Comparison of ENCODE assay signal across 10 cellular contexts in the genomic region with DNA sequence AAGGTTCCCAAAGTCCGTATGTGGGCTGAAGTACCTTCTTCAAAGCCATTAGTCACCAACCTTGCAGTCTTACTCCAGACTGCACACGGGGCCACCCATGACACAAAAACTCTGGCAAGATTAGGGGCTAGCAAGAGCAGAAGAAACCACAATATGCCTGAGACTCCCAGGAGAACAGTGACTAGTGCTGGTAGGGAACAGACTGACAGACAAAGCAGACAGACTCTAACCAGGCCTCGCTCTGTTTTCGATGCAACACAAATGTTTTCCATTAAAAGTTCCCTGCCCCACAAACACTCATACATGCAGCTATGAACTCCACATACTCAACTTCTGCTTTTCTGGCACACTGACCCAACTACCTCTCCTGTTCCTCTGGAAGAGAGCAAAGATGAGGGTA.
DNase-seq lines count a peak whose midpoint lies in the region; ATAC-seq and TF ChIP-seq lines count a peak whose summit lies in the region.
"Had no signal": no experiment of that assay in that cellular context is flagged by ENCODE, and none has a peak within 500 bp of the region (broad histone marks: within the 10 kb centered on the region; RNA-seq: fewer than 3 reads in every experiment).

No MANE protein-coding gene starts in this region.

- H3K9me3 ChIP-seq in uterus = no peaks in the 10 kb centered on the region

- TF ChIP-seq CTCF in lower leg skin (IDR thresholded peaks at IDR 0.05) (no peak), uterus (IDR thresholded peaks at IDR 0.05) (no peak)

- peaks cover 0 to 4% of the 10 kb centered on the region in 2 donors for H3K4me1 ChIP-seq in uterus

- intact Hi-C loops in lower leg skin (cut with DNase I; ENCODE audit: low total_unique reads) = no loop called here
- intact Hi-C loops in uterus (cut with DNase I; ENCODE audit: low total_unique reads) = no loop called here

- no peak for DNase-seq in activated naive CD8-positive, alpha-beta T cell treated with anti-CD3 and anti-CD28 coated beads, Interleukin-2, amount 50 U/mL, for 24 hours
- no peak for DNase-seq in activated naive CD8-positive, alpha-beta T cell treated with anti-CD3 and anti-CD28 coated beads for 36 hours
- DNase-seq in astrocyte of the hippocampus (ENCODE audit: low read depth, low spot score) = peak; percentile 67
- peak; percentile 43 to 52 for DNase-seq in lower leg skin (ENCODE audit: low spot score in 2 of 2)
- DNase-seq in uterus = no peak
- no peak for DNase-seq in NCI-H146 treated with DMSO at 0.1 percent for 48 hours (lab: John Stamatoyannopoulos, UW; ENCODE audit: unreplicated experiment)
- no peak for DNase-seq in germinal center (ENCODE audit: low spot score)
- DNase-seq: cerebellar nuclear complex, NCI-H524 treated with DMSO at 0.1 percent for 48 hours had no signal

- no peak overlapping the region for H3K4me3 Mint-ChIP-seq in activated naive CD8-positive, alpha-beta T cell treated with anti-CD3 and anti-CD28 coated beads, Interleukin-2, amount 50 U/mL, for 24 hours
- no peak overlapping the region for H3K4me3 Mint-ChIP-seq in activated naive CD8-positive, alpha-beta T cell treated with anti-CD3 and anti-CD28 coated beads for 36 hours

- no peak overlapping the region for H3K27ac Mint-ChIP-seq in activated naive CD8-positive, alpha-beta T cell treated with anti-CD3 and anti-CD28 coated beads, Interleukin-2, amount 50 U/mL, for 24 hours
- no peak overlapping the region for H3K27ac Mint-ChIP-seq in activated naive CD8-positive, alpha-beta T cell treated with anti-CD3 and anti-CD28 coated beads for 36 hours

- H3K36me3 Mint-ChIP-seq in activated naive CD8-positive, alpha-beta T cell treated with anti-CD3 and anti-CD28 coated beads, Interleukin-2, amount 50 U/mL, for 24 hours (ENCODE audit: low read depth) = peaks cover 5% of the 10 kb centered on the region
- peaks cover 18% of the 10 kb centered on the region for H3K36me3 Mint-ChIP-seq in activated naive CD8-positive, alpha-beta T cell treated with anti-CD3 and anti-CD28 coated beads for 36 hours

- H3K27ac ChIP-seq in uterus = peak overlapping the region; percentile 33 to 54

- no peaks in the 10 kb centered on the region for H3K27me3 ChIP-seq in uterus

- H3K9me3 Mint-ChIP-seq in activated naive CD8-positive, alpha-beta T cell treated with anti-CD3 and anti-CD28 coated beads, Interleukin-2, amount 50 U/mL, for 24 hours = no peaks in the 10 kb centered on the region
- no peaks in the 10 kb centered on the region for H3K9me3 Mint-ChIP-seq in activated naive CD8-positive, alpha-beta T cell treated with anti-CD3 and anti-CD28 coated beads for 36 hours

- peaks cover 25% of the 10 kb centered on the region for H3K4me1 Mint-ChIP-seq in activated naive CD8-positive, alpha-beta T cell treated with anti-CD3 and anti-CD28 coated beads, Interleukin-2, amount 50 U/mL, for 24 hours
- peaks cover 26% of the 10 kb centered on the region for H3K4me1 Mint-ChIP-seq in activated naive CD8-positive, alpha-beta T cell treated with anti-CD3 and anti-CD28 coated beads for 36 hours

- WGBS in lower leg skin, 2 donors = 45 to 67% methylated on average over 4 of the region's 4 CpGs

- H3K4me3 ChIP-seq in lower leg skin (ENCODE audit: low read depth, poor library complexity, severe bottlenecking) (no peak overlapping the region), uterus (no peak overlapping the region)

- TF ChIP-seq POLR2A in lower leg skin (IDR thresholded peaks at IDR 0.05) = no peak
- no peak for TF ChIP-seq POLR2A in uterus (IDR thresholded peaks at IDR 0.05)

- no peaks in the 10 kb centered on the region for H3K36me3 ChIP-seq in uterus

- peak; percentile 59 for ATAC-seq in activated naive CD8-positive, alpha-beta T cell treated with anti-CD3 and anti-CD28 coated beads, Interleukin-2, amount 50 U/mL, for 24 hours
- no peak for ATAC-seq in HG02981 (IDR thresholded peaks at IDR 0.05; ENCODE audit: unreplicated experiment)

- H3K27me3 Mint-ChIP-seq in activated naive CD8-positive, alpha-beta T cell treated with anti-CD3 and anti-CD28 coated beads, Interleukin-2, amount 50 U/mL, for 24 hours = no peaks in the 10 kb centered on the region
- H3K27me3 Mint-ChIP-seq in activated naive CD8-positive, alpha-beta T cell treated with anti-CD3 and anti-CD28 coated beads for 36 hours = no peaks in the 10 kb centered on the region

Comparison
In these comparisons a context has a peak if more than half of its experiments do, and no peak if none do; other contexts are left out.
1. DNase-seq: peak in astrocyte of the hippocampus (single experiment) and lower leg skin (2 of 2); none in activated naive CD8-positive, alpha-beta T cell treated with anti-CD3 and anti-CD28 coated beads, Interleukin-2, amount 50 U/mL, for 24 hours (single experiment), activated naive CD8-positive, alpha-beta T cell treated with anti-CD3 and anti-CD28 coated beads for 36 hours (single experiment), uterus (0 of 2), NCI-H146 treated with DMSO at 0.1 percent for 48 hours (single experiment) and germinal center (single experiment).